In genomic region chr1:226644541-226645176, GRCh38 we compare ENCODE assay signal across 1 cellular context.
TF ChIP-seq lines count a peak whose summit lies in the region.

No MANE protein-coding gene starts in this region.

TF ChIP-seq in HCT116, 20 proteins besides CTCF, POLR2A, EP300 and RAD21 (continued from another document):
- TF ChIP-seq CEBPB (IDR thresholded peaks at IDR 0.05; ENCODE audit: low read depth) (no peak), FOSL1 (IDR thresholded peaks at IDR 0.05; ENCODE audit: low read depth) (no peak), EZH2phosphoT487 (IDR thresholded peaks at IDR 0.05; ENCODE audit: borderline replicate concordance) (no peak), EZH2 (IDR thresholded peaks at IDR 0.05) (no peak)
